Comparison of ENCODE assay signal across 10 cellular contexts in the genomic region with DNA sequence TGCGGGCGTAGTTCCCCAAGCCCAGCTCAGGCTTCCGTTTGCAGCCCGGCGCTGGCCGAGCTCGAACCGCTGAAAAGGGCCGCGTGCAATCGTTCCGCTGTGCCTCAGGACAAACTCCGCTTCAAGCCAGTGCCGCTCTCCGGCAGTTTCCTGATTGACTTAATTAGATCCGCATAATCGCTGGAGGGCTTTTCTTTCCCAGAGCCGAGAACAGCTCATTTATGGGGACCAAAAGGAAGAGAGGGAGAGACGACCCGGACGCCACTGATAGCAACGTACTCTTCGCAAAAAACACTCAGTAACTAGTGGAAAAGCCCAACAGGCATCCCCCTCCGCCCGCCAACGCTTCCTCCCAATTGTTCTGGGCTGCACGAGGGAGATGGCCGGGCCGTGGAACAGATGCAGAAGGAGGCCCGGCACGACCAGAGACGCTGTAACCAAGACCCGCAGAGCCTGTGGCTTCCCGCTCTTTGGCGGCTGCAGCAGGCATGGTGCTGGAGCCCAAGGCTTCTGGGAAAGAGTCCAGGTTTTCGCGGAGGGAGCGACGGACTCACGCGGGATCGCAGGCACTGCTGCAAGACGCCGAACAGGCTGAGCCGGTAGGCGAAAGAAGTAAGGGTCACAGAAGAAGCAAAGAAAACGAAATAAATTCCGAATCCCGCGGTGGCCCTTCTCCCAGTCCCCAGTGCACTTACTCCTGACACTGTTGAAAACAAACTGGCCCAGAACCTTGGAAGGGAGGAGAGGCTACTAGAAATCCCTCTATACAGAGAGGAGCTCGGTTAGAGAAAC. TPM values are rescaled to one million over a fixed set of nuclear protein-coding genes. Genes with fewer than 3 reads are reported as not detected.
A peak's percentile ranks its signal among the peaks of the same experiment; 100 is the strongest.
DNase-seq lines count a peak whose midpoint lies in the region; ATAC-seq and TF ChIP-seq lines count a peak whose summit lies in the region.
"Had no signal": no experiment of that assay in that cellular context is flagged by ENCODE, and none has a peak within 500 bp of the region (broad histone marks: within the 10 kb centered on the region; RNA-seq: fewer than 3 reads in every experiment).

No MANE protein-coding gene starts in this region.

- H3K4me2 ChIP-seq in skeletal muscle satellite cell (ENCODE audit: low read length) = peak overlapping the region; percentile 85

- H3K9ac ChIP-seq in iPS-18a (ENCODE audit: low read length) = no peak overlapping the region
- peak overlapping the region; percentile 8 for H3K9ac ChIP-seq in skeletal muscle satellite cell (ENCODE audit: low read depth, low read length)

- no peak for TF ChIP-seq CTCF in ascending aorta (IDR thresholded peaks at IDR 0.05)

- H3K36me3 ChIP-seq in ascending aorta (no peaks in the 10 kb centered on the region), iPS-18a (ENCODE audit: control insufficient read depth, low read depth, low read length) (no peaks in the 10 kb centered on the region), skeletal muscle satellite cell (ENCODE audit: insufficient read depth, low read length) (no peaks in the 10 kb centered on the region)

- H3K4me1 ChIP-seq in ascending aorta (peaks cover 9 to 41% of the 10 kb centered on the region in 2 donors), iPS-18a (ENCODE audit: control insufficient read depth, low read depth, low read length) (peaks cover 18% of the 10 kb centered on the region), skeletal muscle satellite cell (ENCODE audit: control insufficient read depth, insufficient read depth, low read length) (peaks cover 49% of the 10 kb centered on the region)

- H3K36me3 Mint-ChIP-seq in activated CD4-positive, alpha-beta memory T cell treated with anti-CD3 and anti-CD28 coated beads, Interleukin-2, amount 10 ng/mL, durations not matched to agents 7 days and 5 days (ENCODE audit: low read depth) = peaks cover 45% of the 10 kb centered on the region

- no peak overlapping the region for H3K27ac Mint-ChIP-seq in activated CD4-positive, alpha-beta memory T cell treated with anti-CD3 and anti-CD28 coated beads, Interleukin-2, amount 10 ng/mL, durations not matched to agents 7 days and 5 days

- no peaks in the 10 kb centered on the region for H3K9me3 ChIP-seq in ascending aorta
- H3K9me3 ChIP-seq in iPS-18a (ENCODE audit: control insufficient read depth, low read depth, low read length) = peaks cover 5% of the 10 kb centered on the region
- H3K9me3 ChIP-seq in skeletal muscle satellite cell (replicated peaks; ENCODE audit: low read length) = no peaks in the 10 kb centered on the region

- no peak for ATAC-seq in HG02852 (IDR thresholded peaks at IDR 0.05; ENCODE audit: unreplicated experiment)

- H3K27me3 ChIP-seq in ascending aorta (no peaks in the 10 kb centered on the region), iPS-18a (ENCODE audit: control insufficient read depth, insufficient read depth, low read length) (peaks cover 98% of the 10 kb centered on the region), skeletal muscle satellite cell (ENCODE audit: control insufficient read depth, insufficient read depth, low read length) (peaks cover 4% of the 10 kb centered on the region)

- no peaks in the 10 kb centered on the region for H3K9me3 Mint-ChIP-seq in activated CD4-positive, alpha-beta memory T cell treated with anti-CD3 and anti-CD28 coated beads, Interleukin-2, amount 10 ng/mL, durations not matched to agents 7 days and 5 days

- H3K4me1 Mint-ChIP-seq in activated CD4-positive, alpha-beta memory T cell treated with anti-CD3 and anti-CD28 coated beads, Interleukin-2, amount 10 ng/mL, durations not matched to agents 7 days and 5 days = peaks cover 48% of the 10 kb centered on the region

- H3K4me3 ChIP-seq in ascending aorta = peak overlapping the region; percentile 18 to 39
- peak overlapping the region; percentile 23 for H3K4me3 ChIP-seq in iPS-18a (ENCODE audit: low read length)
- H3K4me3 ChIP-seq in skeletal muscle satellite cell (ENCODE audit: low read length) = peak overlapping the region; percentile 52

- intact Hi-C loops in ascending aorta (cut with DNase I) = no loop called here

- POLR2A ChIA-PET in activated CD4-positive, alpha-beta memory T cell treated with anti-CD3 and anti-CD28 coated beads, Interleukin-2, amount 10 ng/mL, durations not matched to agents 7 days and 5 days (lab: Charles Lee) = no interaction called here

- peaks cover 3% of the 10 kb centered on the region for H3K27me3 Mint-ChIP-seq in activated CD4-positive, alpha-beta memory T cell treated with anti-CD3 and anti-CD28 coated beads, Interleukin-2, amount 10 ng/mL, durations not matched to agents 7 days and 5 days

- no peak overlapping the region for H3K27ac ChIP-seq in ascending aorta
- no peak overlapping the region for H3K27ac ChIP-seq in iPS-18a (ENCODE audit: low read length)

- no peak overlapping the region for H3K4me3 Mint-ChIP-seq in activated CD4-positive, alpha-beta memory T cell treated with anti-CD3 and anti-CD28 coated beads, Interleukin-2, amount 10 ng/mL, durations not matched to agents 7 days and 5 days

- CTCF ChIA-PET in activated CD4-positive, alpha-beta memory T cell treated with anti-CD3 and anti-CD28 coated beads, Interleukin-2, amount 10 ng/mL, durations not matched to agents 7 days and 5 days (lab: Charles Lee) = interaction anchor here (0.7 to 7.5 kb wide), 5 partner anchors 9 to 293 kb away, joined by 3 to 91 read pairs (median 12); no protein-coding TSS in a partner anchor

- peak; percentile 37 for DNase-seq in HCEC 1CT
- DNase-seq in ascending aorta (ENCODE audit: low spot score in 2 of 2) = peak in 1 of 2 donors; percentile 76
- no peak for DNase-seq in activated CD4-positive, alpha-beta memory T cell treated with anti-CD3 and anti-CD28 coated beads, Interleukin-2, amount 10 ng/mL, durations not matched to agents 7 days and 5 days
- no peak for DNase-seq in NCI-H2107 treated with DMSO at 0.1 percent for 48 hours (lab: John Stamatoyannopoulos, UW; ENCODE audit: unreplicated experiment)
- DNase-seq in activated CD8-positive, alpha-beta memory T cell treated with anti-CD3 and anti-CD28 coated beads for 24 hours = no peak
- DNase-seq: NCI-H1694 treated with DMSO at 0.1 percent for 48 hours; stimulated activated CD4-positive, alpha-beta T cell treated with anti-CD3 and anti-CD28 coated beads, Interleukin-12 subunit alpha, Interleukin-12 subunit beta, amount 100 ng/mL, for 4 hours had no signal

RNA-seq across cellular contexts. Expression of gene FOXD2, which starts 3.6 kb away (rescaled TPM):
- 1.3 TPM for total RNA-seq in ascending aorta
- total RNA-seq in skeletal muscle satellite cell (2012; rRNA removed) = 0.22 and 0.25 TPM in 2 replicates
- total RNA-seq in activated CD4-positive, alpha-beta memory T cell treated with anti-CD3 and anti-CD28 coated beads, Interleukin-2, amount 10 ng/mL, durations not matched to agents 7 days and 5 days = under 1 TPM; 0.65 to 0.68 TPM

RNA-seq across cellular contexts. Expression of gene FOXE3, which starts 18.2 kb away (rescaled TPM):
- total RNA-seq in ascending aorta = not detected
- not detected in 2 replicates for total RNA-seq in skeletal muscle satellite cell (2012; rRNA removed)
- not detected for total RNA-seq in activated CD4-positive, alpha-beta memory T cell treated with anti-CD3 and anti-CD28 coated beads, Interleukin-2, amount 10 ng/mL, durations not matched to agents 7 days and 5 days
